28 cellular contexts compared by ENCODE assay signal in genomic region chr20:55953201-55953600, GRCh38. TPM values are rescaled to one million over a fixed set of nuclear protein-coding genes. Genes with fewer than 3 reads are reported as not detected.
"Had no signal": no experiment of that assay in that cellular context is flagged by ENCODE, and none has a peak within 500 bp of the region (broad histone marks: within the 10 kb centered on the region; RNA-seq: fewer than 3 reads in every experiment).

No MANE protein-coding gene starts in this region.

- H3K4me3 ChIP-seq: heart left ventricle, ovary, prostate gland, sigmoid colon, thoracic aorta, upper lobe of left lung had no signal

- H3K36me3 ChIP-seq: heart left ventricle, neutrophil, ovary, prostate gland, sigmoid colon, thoracic aorta, upper lobe of left lung had no signal

- H3K27ac ChIP-seq: heart left ventricle, neutrophil, ovary, sigmoid colon, thoracic aorta had no signal

- DNase-seq: activated B cell treated with CpG ODN at 0.5 μM for 24 hours; activated CD4-positive, alpha-beta T cell treated with anti-CD3 and anti-CD28 coated beads, Interleukin-2, amount 50 U/mL, for 1 hour; activated CD8-positive, alpha-beta memory T cell treated with anti-CD3 and anti-CD28 coated beads, Interleukin-2, amount 10 ng/mL, durations not matched to agents 7 days and 5 days; activated CD8-positive, alpha-beta T cell treated with anti-CD3 and anti-CD28 coated beads for 36 hours; activated naive CD8-positive, alpha-beta T cell treated with anti-CD3 and anti-CD28 coated beads, Interleukin-2, amount 50 U/mL, for 24 hours; activated T-cell treated with anti-CD3 and anti-CD28 coated beads, Interleukin-2, amount 50 U/mL, for 48 hours; amygdala; endodermal cell; heart left ventricle; hypothalamus; immature natural killer cell; naive B cell; nephron progenitor cell; ovary; retina; sigmoid colon; small intestine; stimulated activated CD4-positive, alpha-beta T cell treated with anti-CD3 and anti-CD28 coated beads, Interleukin-4, amount 100 ng/mL, for 24 hours; T-helper 1 cell; upper lobe of left lung had no signal

- H3K27me3 ChIP-seq: heart left ventricle, neutrophil, ovary, sigmoid colon, upper lobe of left lung had no signal

- H3K4me1 ChIP-seq: heart left ventricle, prostate gland had no signal

- H3K9me3 ChIP-seq: neutrophil, ovary, prostate gland, sigmoid colon, upper lobe of left lung had no signal

- ATAC-seq: activated CD8-positive, alpha-beta memory T cell treated with anti-CD3 and anti-CD28 coated beads, Interleukin-2, amount 10 ng/mL, durations not matched to agents 7 days and 5 days; activated CD8-positive, alpha-beta T cell treated with anti-CD3 and anti-CD28 coated beads for 36 hours; activated naive CD8-positive, alpha-beta T cell treated with anti-CD3 and anti-CD28 coated beads, Interleukin-2, amount 50 U/mL, for 24 hours; heart left ventricle; stimulated activated effector memory CD8-positive, alpha-beta T cell treated with anti-CD3 and anti-CD28 coated beads, Interleukin-12 subunit alpha, Interleukin-12 subunit beta, amount 100 ng/mL, for 72 hours had no signal

RNA-seq across cellular contexts. Expression of gene CBLN4, which starts 52.1 kb away (rescaled TPM):
- total RNA-seq: activated B cell treated with CpG ODN at 0.5 μM for 24 hours; activated CD8-positive, alpha-beta memory T cell treated with anti-CD3 and anti-CD28 coated beads, Interleukin-2, amount 10 ng/mL, durations not matched to agents 7 days and 5 days; activated CD8-positive, alpha-beta T cell treated with anti-CD3 and anti-CD28 coated beads for 36 hours; activated T-helper 2 cell treated with anti-CD3 and anti-CD28 coated beads, Interferon-gamma antibody, Interleukin-2, Interleukin-4, amounts not matched to agents 10 μg/mL and 5 μg/mL and 100 μg/mL, durations not matched to agents 14 hours and 24 hours and 36 hours; endodermal cell; kidney epithelial cell; lung microvascular endothelial cell; sigmoid colon; subcutaneous adipose tissue; thoracic aorta had no signal
- polyA plus RNA-seq: heart left ventricle, immature natural killer cell had no signal
